18 cellular contexts compared by ENCODE assay signal in genomic region chr9:125337282-125337681, GRCh38.
A peak's percentile ranks its signal among the peaks of the same experiment; 100 is the strongest.
DNase-seq lines count a peak whose midpoint lies in the region; ATAC-seq, FAIRE-seq and TF ChIP-seq lines count a peak whose summit lies in the region.
"Had no signal": no experiment of that assay in that cellular context is flagged by ENCODE, and none has a peak within 500 bp of the region (broad histone marks: within the 10 kb centered on the region; RNA-seq: fewer than 3 reads in every experiment).

No MANE protein-coding gene starts in this region.

- no peaks in the 10 kb centered on the region for H4K20me1 ChIP-seq in OCI-LY1 (ENCODE audit: insufficient read depth, low read length)
- no peaks in the 10 kb centered on the region for H4K20me1 ChIP-seq in H1 (replicated peaks in 1 of 2; ENCODE audit: control insufficient read depth in 1 of 2, insufficient read depth in 2 of 2, low read length in 2 of 2)
- no peaks in the 10 kb centered on the region for H4K20me1 ChIP-seq in neural progenitor cell (ENCODE audit: low read depth)
- H4K20me1 ChIP-seq: BLaER1 had no signal

- H3K4me2 ChIP-seq in OCI-LY1 (ENCODE audit: low read length) = no peak overlapping the region
- H3K4me2 ChIP-seq in H1 (ENCODE audit: insufficient read depth in 1 of 2, low read depth in 2 of 2, low read length in 2 of 2) = no peak overlapping the region
- no peak overlapping the region for H3K4me2 ChIP-seq in neural progenitor cell
- H3K4me2 ChIP-seq: BLaER1 had no signal

- H2BK20ac ChIP-seq in H1 (ENCODE audit: low read length) = no peak overlapping the region

- no peaks in the 10 kb centered on the region for H3K27me3 ChIP-seq in OCI-LY1 (ENCODE audit: insufficient read depth, low read length)
- H3K27me3 ChIP-seq in H1 (replicated peaks in 1 of 4; ENCODE audit: control insufficient read depth in 3 of 4, extremely low read depth in 1 of 4, insufficient read depth in 3 of 4, low read length in 3 of 4) = no peaks in the 10 kb centered on the region
- no peaks in the 10 kb centered on the region for H3K27me3 ChIP-seq in neural progenitor cell
- H3K27me3 ChIP-seq: BLaER1, SJCRH30 had no signal

- H3K14ac ChIP-seq in H1 (ENCODE audit: insufficient read length) = no peak overlapping the region

- H2BK12ac ChIP-seq in H1 (ENCODE audit: low read depth, low read length) = no peak overlapping the region

- no peak overlapping the region for H3K23ac ChIP-seq in H1 (ENCODE audit: insufficient read length)

- peak overlapping the region; percentile 38 for H3K27ac Mint-ChIP-seq in activated naive CD8-positive, alpha-beta T cell treated with anti-CD3 and anti-CD28 coated beads for 36 hours
- no peak overlapping the region for H3K27ac Mint-ChIP-seq in activated naive CD8-positive, alpha-beta T cell treated with anti-CD3 and anti-CD28 coated beads, Interleukin-2, amount 50 U/mL, for 24 hours
- H3K27ac Mint-ChIP-seq in neural progenitor cell = no peak overlapping the region

- 93% methylated on average over 7 of the region's 7 CpGs; no CpG with 5 or more reads in 1 of the 2 experiments for WGBS in H1 (ENCODE audit: extremely low coverage in 1 of 2, insufficient coverage in 1 of 2, insufficient read length in 1 of 2, insufficient replicate concordance in 2 of 2, low coverage in 1 of 2, low lambda C conversion rate in 2 of 2, missing lambda C conversion rate in 1 of 2), 2 experiments

- TF ChIP-seq CTCF in OCI-LY1 (IDR thresholded peaks at IDR 0.05; ENCODE audit: low read length) = peak; percentile 8; the same call in 1 of the 2 replicates
- peak in 2 of 3 experiments; percentile 24 to 25; a peak in 3 of 4 replicates for TF ChIP-seq CTCF in H1 (IDR thresholded peaks at IDR 0.05; ENCODE audit: control extremely low read depth in 1 of 3, insufficient read depth in 1 of 3, low read depth in 1 of 3, low read length in 3 of 3)
- TF ChIP-seq CTCF in neural progenitor cell (IDR thresholded peaks at IDR 0.05) = peak; percentile 14

- H4K91ac ChIP-seq in H1 (replicated peaks; ENCODE audit: insufficient read length, low read length) = no peak overlapping the region

- no peak for ATAC-seq in activated naive CD8-positive, alpha-beta T cell treated with anti-CD3 and anti-CD28 coated beads, Interleukin-2, amount 50 U/mL, for 24 hours
- ATAC-seq in activated T-cell treated with anti-CD3 and anti-CD28 coated beads, Interleukin-2, amount 50 U/mL, for 4 hours = no peak
- ATAC-seq in HG03442 (IDR thresholded peaks at IDR 0.05; ENCODE audit: unreplicated experiment) = no peak
- ATAC-seq: PC-3 had no signal

- no peak overlapping the region for H3K4me3 ChIP-seq in OCI-LY1 (ENCODE audit: low read depth, low read length, poor library complexity, severe bottlenecking)
- H3K4me3 ChIP-seq in H1 (ENCODE audit: extremely low read depth in 1 of 4, insufficient read depth in 2 of 4, low read depth in 3 of 4, low read length in 4 of 4) = no peak overlapping the region
- no peak overlapping the region for H3K4me3 ChIP-seq in neural progenitor cell
- H3K4me3 ChIP-seq: BLaER1, SJCRH30 had no signal

- no peaks in the 10 kb centered on the region for H3K79me1 ChIP-seq in H1 (ENCODE audit: low read depth, low read length)

- H3K4me3 Mint-ChIP-seq in activated naive CD8-positive, alpha-beta T cell treated with anti-CD3 and anti-CD28 coated beads for 36 hours = no peak overlapping the region
- H3K4me3 Mint-ChIP-seq in activated naive CD8-positive, alpha-beta T cell treated with anti-CD3 and anti-CD28 coated beads, Interleukin-2, amount 50 U/mL, for 24 hours = no peak overlapping the region
- H3K4me3 Mint-ChIP-seq in neural progenitor cell = no peak overlapping the region
- no peak overlapping the region for H3K4me3 Mint-ChIP-seq in activated T-cell treated with anti-CD3 and anti-CD28 coated beads, Interleukin-2, amount 50 U/mL, for 4 hours
- H3K4me3 Mint-ChIP-seq: CD8-positive, alpha-beta memory T cell had no signal

- H2AFZ ChIP-seq in OCI-LY1 (ENCODE audit: low read length) (no peak overlapping the region), H1 (ENCODE audit: low read length) (no peak overlapping the region), neural progenitor cell (replicated peaks) (no peak overlapping the region)

- no peak overlapping the region for H4K5ac ChIP-seq in H1 (ENCODE audit: insufficient read length, low read depth, low read length)

- no peak overlapping the region for H4K8ac ChIP-seq in H1 (ENCODE audit: extremely low read depth, insufficient read depth, low read length)

- no peak overlapping the region for H3K9ac ChIP-seq in OCI-LY1 (ENCODE audit: low read length)
- no peak overlapping the region for H3K9ac ChIP-seq in H1 (replicated peaks in 1 of 4; ENCODE audit: extremely low read depth in 1 of 4, low read depth in 3 of 4, low read length in 3 of 4)
- H3K9ac ChIP-seq in neural progenitor cell = no peak overlapping the region
- H3K9ac ChIP-seq: BLaER1 had no signal

- no peaks in the 10 kb centered on the region for H3K9me3 ChIP-seq in OCI-LY1 (ENCODE audit: low read length)
- H3K9me3 ChIP-seq in H1 (ENCODE audit: insufficient read depth in 2 of 2, low read depth in 1 of 2, low read length in 1 of 2) = no peaks in the 10 kb centered on the region
- no peaks in the 10 kb centered on the region for H3K9me3 ChIP-seq in neural progenitor cell (ENCODE audit: low read depth)
- H3K9me3 ChIP-seq: BLaER1, SJCRH30 had no signal

- no peaks in the 10 kb centered on the region for H3K4me1 ChIP-seq in OCI-LY1 (ENCODE audit: insufficient read depth, low read length, severe bottlenecking)
- peaks cover 0 to 2% (median under 1%) of the 10 kb centered on the region in 4 experiments; a peak in 4 of 7 replicates for H3K4me1 ChIP-seq in H1 (replicated peaks in 1 of 4; ENCODE audit: control insufficient read depth in 3 of 4, insufficient read depth in 4 of 4, low read length in 3 of 4)
- H3K4me1 ChIP-seq in neural progenitor cell = peaks cover 4% of the 10 kb centered on the region
- H3K4me1 ChIP-seq: SJCRH30 had no signal

- CTCF ChIA-PET in H1 (lab: Charles Lee; ENCODE audit: partially characterized antibody) = interaction anchor here (0.8 to 1.1 kb wide), 3 partner anchors 11 to 82 kb away, joined by 3 to 4 read pairs (median 3); no protein-coding TSS in a partner anchor

- H3K9me3 Mint-ChIP-seq in activated naive CD8-positive, alpha-beta T cell treated with anti-CD3 and anti-CD28 coated beads for 36 hours = no peaks in the 10 kb centered on the region
- no peaks in the 10 kb centered on the region for H3K9me3 Mint-ChIP-seq in activated naive CD8-positive, alpha-beta T cell treated with anti-CD3 and anti-CD28 coated beads, Interleukin-2, amount 50 U/mL, for 24 hours
- no peaks in the 10 kb centered on the region for H3K9me3 Mint-ChIP-seq in neural progenitor cell
- no peaks in the 10 kb centered on the region for H3K9me3 Mint-ChIP-seq in activated T-cell treated with anti-CD3 and anti-CD28 coated beads, Interleukin-2, amount 50 U/mL, for 4 hours
- H3K9me3 Mint-ChIP-seq: CD8-positive, alpha-beta memory T cell had no signal

- no peaks in the 10 kb centered on the region for H3K9me2 ChIP-seq in OCI-LY1 (ENCODE audit: low read depth, low read length)

- H3K79me2 ChIP-seq in OCI-LY1 (ENCODE audit: insufficient read depth, low read length) (no peaks in the 10 kb centered on the region), H1 (ENCODE audit: control insufficient read depth in 1 of 2, insufficient read depth in 2 of 2, low read length in 2 of 2) (no peaks in the 10 kb centered on the region), neural progenitor cell (ENCODE audit: low read depth) (no peaks in the 10 kb centered on the region)

- TF ChIP-seq RAD21 in H1 (IDR thresholded peaks at IDR 0.05 in 1 of 2, conservative IDR thresholded peaks at IDR 0.05 in 1 of 2; ENCODE audit: low read depth in 2 of 2, low read length in 2 of 2) = peak; percentile 38 to 56; a peak in 3 of 4 replicates

- no peak overlapping the region for H3K56ac ChIP-seq in H1 (replicated peaks; ENCODE audit: insufficient read length, low read depth, low read length)

- H2BK120ac ChIP-seq in H1 (replicated peaks; ENCODE audit: low read depth, low read length) = no peak overlapping the region

- no peak for DNase-seq in activated naive CD8-positive, alpha-beta T cell treated with anti-CD3 and anti-CD28 coated beads for 36 hours
- DNase-seq in activated naive CD8-positive, alpha-beta T cell treated with anti-CD3 and anti-CD28 coated beads, Interleukin-2, amount 50 U/mL, for 24 hours = no peak
- no peak for DNase-seq in H1 (ENCODE audit: low read depth in 1 of 2, low spot score in 2 of 2)
- DNase-seq in neural progenitor cell (ENCODE audit: low spot score) = peak; percentile 18
- DNase-seq in activated T-cell treated with anti-CD3 and anti-CD28 coated beads, Interleukin-2, amount 50 U/mL, for 4 hours = no peak
- DNase-seq in activated effector memory CD4-positive, alpha-beta T cell treated with anti-CD3 and anti-CD28 coated beads, Interleukin-2, amount 50 U/mL, for 16 hours = no peak
- DNase-seq: CD8-positive, alpha-beta memory T cell; H7; KBM-7; NCI-H1436 treated with DMSO at 0.1 percent for 48 hours; NCI-H2029 treated with DMSO at 0.1 percent for 48 hours; NCI-H748 treated with DMSO at 0.1 percent for 48 hours; PC-3; SJCRH30 had no signal

- no peaks in the 10 kb centered on the region for H3K23me2 ChIP-seq in H1 (ENCODE audit: low read depth, low read length)

- peaks cover 24% of the 10 kb centered on the region for H3K36me3 Mint-ChIP-seq in activated naive CD8-positive, alpha-beta T cell treated with anti-CD3 and anti-CD28 coated beads for 36 hours
- H3K36me3 Mint-ChIP-seq in activated naive CD8-positive, alpha-beta T cell treated with anti-CD3 and anti-CD28 coated beads, Interleukin-2, amount 50 U/mL, for 24 hours (ENCODE audit: low read depth) = peaks cover 42% of the 10 kb centered on the region
- H3K36me3 Mint-ChIP-seq in neural progenitor cell = peaks cover 27% of the 10 kb centered on the region
- H3K36me3 Mint-ChIP-seq in activated T-cell treated with anti-CD3 and anti-CD28 coated beads, Interleukin-2, amount 50 U/mL, for 4 hours (ENCODE audit: insufficient read depth) = peaks cover 39% of the 10 kb centered on the region

- TF ChIP-seq POLR2A in H1 (IDR thresholded peaks at IDR 0.05; ENCODE audit: control extremely low read depth in 1 of 2, low read depth in 2 of 2, low read length in 2 of 2) = no peak

- no peak overlapping the region for H3K18ac ChIP-seq in H1 (ENCODE audit: extremely low read depth, low read length)

- H3K27me3 Mint-ChIP-seq in activated naive CD8-positive, alpha-beta T cell treated with anti-CD3 and anti-CD28 coated beads for 36 hours = no peaks in the 10 kb centered on the region
- no peaks in the 10 kb centered on the region for H3K27me3 Mint-ChIP-seq in activated naive CD8-positive, alpha-beta T cell treated with anti-CD3 and anti-CD28 coated beads, Interleukin-2, amount 50 U/mL, for 24 hours
- H3K27me3 Mint-ChIP-seq in neural progenitor cell (ENCODE audit: insufficient read depth, low read depth) = no peaks in the 10 kb centered on the region
- H3K27me3 Mint-ChIP-seq in activated T-cell treated with anti-CD3 and anti-CD28 coated beads, Interleukin-2, amount 50 U/mL, for 4 hours (ENCODE audit: low read depth) = no peaks in the 10 kb centered on the region
- H3K27me3 Mint-ChIP-seq: CD8-positive, alpha-beta memory T cell had no signal

- H3K36me3 ChIP-seq in OCI-LY1 (ENCODE audit: insufficient read depth, low read length) (peaks cover 80% of the 10 kb centered on the region), H1 (ENCODE audit: control insufficient read depth in 2 of 4, insufficient read depth in 4 of 4, low read length in 3 of 4) (peaks cover 3 to 47% (median 12%) of the 10 kb centered on the region in 4 experiments; a peak in 6 of 8 replicates), neural progenitor cell (peaks cover 9% of the 10 kb centered on the region)

- H3K4ac ChIP-seq in H1 (replicated peaks; ENCODE audit: insufficient read length, low read depth, low read length) = no peak overlapping the region

- POLR2A ChIA-PET in H1 (lab: Charles Lee; ENCODE audit: partially characterized antibody) = no interaction called here

- H3K4me1 Mint-ChIP-seq in activated naive CD8-positive, alpha-beta T cell treated with anti-CD3 and anti-CD28 coated beads for 36 hours = peaks cover 6% of the 10 kb centered on the region
- peaks cover 14% of the 10 kb centered on the region for H3K4me1 Mint-ChIP-seq in activated naive CD8-positive, alpha-beta T cell treated with anti-CD3 and anti-CD28 coated beads, Interleukin-2, amount 50 U/mL, for 24 hours
- peaks cover 7% of the 10 kb centered on the region for H3K4me1 Mint-ChIP-seq in neural progenitor cell
- H3K4me1 Mint-ChIP-seq in activated T-cell treated with anti-CD3 and anti-CD28 coated beads, Interleukin-2, amount 50 U/mL, for 4 hours (ENCODE audit: low read depth) = peaks cover 3% of the 10 kb centered on the region

- TF ChIP-seq EP300 in H1 (IDR thresholded peaks at IDR 0.05; ENCODE audit: borderline replicate concordance in 1 of 2, low read depth in 2 of 2, low read length in 2 of 2) = no peak

- H2BK15ac ChIP-seq in H1 (ENCODE audit: low read length) = no peak overlapping the region

- FAIRE-seq in H1 (lab: Jason Lieb, UNC) = no peak
- FAIRE-seq: GM12892 had no signal

- no peaks in the 10 kb centered on the region for H3F3A ChIP-seq in OCI-LY1 (ENCODE audit: insufficient read depth, low read length)
- peaks cover 17% of the 10 kb centered on the region for H3F3A ChIP-seq in neural progenitor cell (ENCODE audit: low read depth)

- H3K27ac ChIP-seq in OCI-LY1 (ENCODE audit: low read depth, low read length, poor library complexity, severe bottlenecking) (no peak overlapping the region), H1 (ENCODE audit: low read depth, low read length) (no peak overlapping the region), neural progenitor cell (no peak overlapping the region)
- H3K27ac ChIP-seq: BLaER1, SJCRH30 had no signal

- no peak overlapping the region for H2AK5ac ChIP-seq in H1 (ENCODE audit: low read depth, low read length)

- H2BK5ac ChIP-seq in H1 (ENCODE audit: low read depth, low read length) = no peak overlapping the region
